ENCODE assay signal across 18 cellular contexts in genomic region chr10:128606041-128606440, GRCh38.
A peak's percentile ranks its signal among the peaks of the same experiment; 100 is the strongest.
DNase-seq lines count a peak whose midpoint lies in the region; ATAC-seq, FAIRE-seq and TF ChIP-seq lines count a peak whose summit lies in the region.
"Had no signal": no experiment of that assay in that cellular context is flagged by ENCODE, and none has a peak within 500 bp of the region (broad histone marks: within the 10 kb centered on the region; RNA-seq: fewer than 3 reads in every experiment).

No MANE protein-coding gene starts in this region.

- no peaks in the 10 kb centered on the region for H3K4me1 ChIP-seq in HCT116 (ENCODE audit: control insufficient read depth in 1 of 2, insufficient read depth in 2 of 2, low read length in 2 of 2)
- peaks cover 6 to 7% of the 10 kb centered on the region in 2 experiments; a peak in 3 of 5 replicates for H3K4me1 ChIP-seq in K562 (replicated peaks in 1 of 2; ENCODE audit: control insufficient read depth in 2 of 2, insufficient read depth in 2 of 2, low read length in 2 of 2)
- H3K4me1 ChIP-seq in prostate gland (replicated peaks) = no peaks in the 10 kb centered on the region
- H3K4me1 ChIP-seq: A549 had no signal

- RAD21 ChIA-PET in HCT116 (lab: Charles Lee; ENCODE audit: low non-redundant PET in 1 of 2, low total read pairs in 2 of 2, uncharacterized antibody in 2 of 2, unreplicated experiment in 2 of 2) = no interaction called here

- ATAC-seq in HCT116 = no peak
- ATAC-seq in K562 = no peak
- ATAC-seq in HG02588 (IDR thresholded peaks at IDR 0.05; ENCODE audit: unreplicated experiment) = no peak
- ATAC-seq: A549; CD8-positive, alpha-beta T cell had no signal

- in situ Hi-C loops in K562 (cut with MboI) = no loop called here

- POLR2A ChIA-PET in HCT116 (lab: Charles Lee) = no interaction called here
- POLR2A ChIA-PET in K562 (lab: Yijun Ruan, JAX) = no interaction called here

- no peak for FAIRE-seq in K562 (lab: Jason Lieb, UNC)
- FAIRE-seq: A549, D721Med, G401.6, GM12891 had no signal

- no peaks in the 10 kb centered on the region for H3K9me2 ChIP-seq in HCT116 (ENCODE audit: insufficient read depth)

- 67% methylated on average over 4 of the region's 4 CpGs for WGBS in K562 (ENCODE audit: insufficient coverage, low coverage, missing lambda C conversion rate)
- 74% methylated on average over 4 of the region's 4 CpGs for WGBS in prostate gland

- H3K9ac ChIP-seq in HCT116 (ENCODE audit: low read length) = no peak overlapping the region
- no peak overlapping the region for H3K9ac ChIP-seq in K562 (ENCODE audit: insufficient read depth in 1 of 2, low read depth in 2 of 2, low read length in 2 of 2)

- DNase-seq in HCT116 (ENCODE audit: low read depth, low spot score) (no peak), K562 (ENCODE audit: extremely low read depth in 1 of 4, low spot score in 3 of 4) (no peak), prostate gland (ENCODE audit: low spot score) (peak; percentile 30), NCI-H2107 (lab: John Stamatoyannopoulos, UW) (no peak)
- DNase-seq in NK-92 treated with Interleukin-12 subunit alpha and Interleukin-12 subunit beta, amount 100 ng/mL, for 24 hours (lab: John Stamatoyannopoulos, UW) = no peak
- DNase-seq: CD8-positive, alpha-beta T cell; COR-L47; DMS153; DMS79 treated with DMSO at 0.1 percent for 48 hours; EL; HCEC 1CT had no signal

- no peaks in the 10 kb centered on the region for H3K9me1 ChIP-seq in K562 (ENCODE audit: control insufficient read depth, insufficient read depth, low read length)

- no peak overlapping the region for H3K27ac ChIP-seq in HCT116 (ENCODE audit: low read depth, low read length)
- no peak overlapping the region for H3K27ac ChIP-seq in K562 (ENCODE audit: extremely low read depth, low read depth, low read length)
- H3K27ac ChIP-seq in prostate gland = no peak overlapping the region
- H3K27ac ChIP-seq: A549, HL-60 had no signal

- BruUV-seq in HCT116 (replicated peaks; lab: Mats Ljungman, UMichigan) (no TSS peak), K562 (replicated peaks; lab: Mats Ljungman, UMichigan) (no TSS peak)

- H3K4me2 ChIP-seq in HCT116 (ENCODE audit: low read length) (no peak overlapping the region), K562 (ENCODE audit: insufficient read depth, low read length) (no peak overlapping the region)
- H3K4me2 ChIP-seq: A549 had no signal

- intact Hi-C loops in HCT116 (cut with micrococcal nuclease) = no loop called here
- intact Hi-C loops in K562 (cut with micrococcal nuclease) = no loop called here
- intact Hi-C loops in prostate gland (cut with DNase I) = no loop called here

- H3K27me3 ChIP-seq in HCT116 (ENCODE audit: insufficient read depth, low read length) (peaks cover 44% of the 10 kb centered on the region), K562 (ENCODE audit: control insufficient read depth in 2 of 2, insufficient read depth in 2 of 2, low read length in 2 of 2) (no peaks in the 10 kb centered on the region), prostate gland (replicated peaks; ENCODE audit: insufficient read depth) (no peaks in the 10 kb centered on the region)

- TF ChIP-seq EP300 in Ishikawa (IDR thresholded peaks at IDR 0.05; ENCODE audit: borderline replicate concordance) (no peak), K562 (IDR thresholded peaks at IDR 0.05; ENCODE audit: low read length) (no peak)

- no peaks in the 10 kb centered on the region for H3K36me3 ChIP-seq in HCT116 (ENCODE audit: control insufficient read depth in 1 of 2, insufficient read depth in 2 of 2, low read length in 2 of 2)
- no peaks in the 10 kb centered on the region for H3K36me3 ChIP-seq in K562 (ENCODE audit: control insufficient read depth, insufficient read depth, low read length)
- H3K36me3 ChIP-seq in prostate gland = no peaks in the 10 kb centered on the region

- CTCF ChIA-PET in HCT116 (lab: Charles Lee) = no interaction called here
- CTCF ChIA-PET in K562 (lab: Yijun Ruan, JAX; ENCODE audit: low intra/inter-chr PET ratio) = no interaction called here

- TF ChIP-seq RAD21 in HCT116 (IDR thresholded peaks at IDR 0.05; ENCODE audit: low read depth) (no peak), Ishikawa (IDR thresholded peaks at IDR 0.05; ENCODE audit: low read depth) (no peak), K562 (CRISPR knock-in tag; conservative IDR thresholded peaks at IDR 0.05 in 1 of 2, IDR thresholded peaks at IDR 0.05 in 1 of 2) (no peak)

- H3K9me3 ChIP-seq in HCT116 (ENCODE audit: control insufficient read depth in 1 of 2, insufficient read depth in 1 of 2, low read depth in 1 of 2, low read length in 2 of 2) (no peaks in the 10 kb centered on the region), K562 (replicated peaks; ENCODE audit: control insufficient read depth, insufficient read depth, low read depth, low read length) (no peaks in the 10 kb centered on the region), prostate gland (no peaks in the 10 kb centered on the region)
- H3K9me3 ChIP-seq: A549 had no signal

- H4K20me1 ChIP-seq in HCT116 (ENCODE audit: insufficient read depth) (no peaks in the 10 kb centered on the region), K562 (replicated peaks; ENCODE audit: control insufficient read depth, insufficient read depth, low read length) (no peaks in the 10 kb centered on the region)

- H2AFZ ChIP-seq in HCT116 (ENCODE audit: low read depth, low read length, poor library complexity, severe bottlenecking) = no peak overlapping the region
- no peak overlapping the region for H2AFZ ChIP-seq in K562 (ENCODE audit: low read depth, low read length)

- H3K79me2 ChIP-seq in HCT116 (ENCODE audit: insufficient read depth, low read length) (no peaks in the 10 kb centered on the region), K562 (ENCODE audit: control insufficient read depth, insufficient read depth, low read length) (no peaks in the 10 kb centered on the region)

- no peak for TF ChIP-seq POLR2A in HCT116 (IDR thresholded peaks at IDR 0.05; ENCODE audit: borderline replicate concordance, extremely low read depth, insufficient read depth, insufficient read length)
- no peak for TF ChIP-seq POLR2A in K562 (conservative IDR thresholded peaks at IDR 0.05)
- TF ChIP-seq POLR2A in prostate gland (IDR thresholded peaks at IDR 0.05) = no peak

- no peak overlapping the region for H3K4me3 ChIP-seq in HCT116 (replicated peaks in 1 of 2; ENCODE audit: low read depth in 1 of 2, low read length in 2 of 2)
- no peak overlapping the region for H3K4me3 ChIP-seq in K562
- no peak overlapping the region for H3K4me3 ChIP-seq in prostate gland
- H3K4me3 ChIP-seq: A549 had no signal

- TF ChIP-seq CTCF in HCT116 (IDR thresholded peaks at IDR 0.05 in 2 of 3, conservative IDR thresholded peaks at IDR 0.05 in 1 of 3; ENCODE audit: borderline replicate concordance in 1 of 3, insufficient read depth in 1 of 3, low read depth in 2 of 3, low read length in 2 of 3) (no peak), K562 (IDR thresholded peaks at IDR 0.05 in 2 of 3, conservative IDR thresholded peaks at IDR 0.05 in 1 of 3; ENCODE audit: insufficient read depth in 2 of 3, low read depth in 1 of 3, low read length in 3 of 3) (no peak), prostate gland (IDR thresholded peaks at IDR 0.05) (no peak)

TF ChIP-seq in HCT116, 20 proteins besides CTCF, POLR2A, EP300 and RAD21 (continues in another document):
- TF ChIP-seq CEBPB (IDR thresholded peaks at IDR 0.05; ENCODE audit: low read depth) (peak; percentile 39; the same call in 1 of the 2 replicates), POLR2AphosphoS5 (IDR thresholded peaks at IDR 0.05; ENCODE audit: low read depth, low read length) (no peak)

TF ChIP-seq in Ishikawa, 13 proteins besides CTCF, POLR2A, EP300 and RAD21:
- TF ChIP-seq CREB1 (IDR thresholded peaks at IDR 0.05; ENCODE audit: low read depth) = no peak
- TF ChIP-seq CEBPB (IDR thresholded peaks at IDR 0.05) = peak; percentile 42; the same call in 1 of the 2 replicates

TF ChIP-seq in K562, 482 proteins besides CTCF, POLR2A, EP300 and RAD21:
- TF ChIP-seq CEBPB (tag; IDR thresholded peaks at IDR 0.05) (peak; percentile 83), HSF4 (CRISPR knock-in tag; IDR thresholded peaks at IDR 0.05; ENCODE audit: borderline replicate concordance) (no peak), CEBPG (CRISPR knock-in tag; IDR thresholded peaks at IDR 0.05) (no peak), CEBPG (tag; conservative IDR thresholded peaks at IDR 0.05 in 1 of 2, IDR thresholded peaks at IDR 0.05 in 1 of 2) (peak; percentile 23 to 74; a peak in 2 of 4 replicates)

Comparison
In these comparisons a context has a peak if more than half of its experiments do, and no peak if none do; other contexts are left out.
1. Of the 22 proteins assayed by ChIP-seq in both K562 and HCT116: peak only in K562: none; only in HCT116: none; in both: CEBPB; in neither: 21.